11 cellular contexts compared by ENCODE assay signal in the genomic region with DNA sequence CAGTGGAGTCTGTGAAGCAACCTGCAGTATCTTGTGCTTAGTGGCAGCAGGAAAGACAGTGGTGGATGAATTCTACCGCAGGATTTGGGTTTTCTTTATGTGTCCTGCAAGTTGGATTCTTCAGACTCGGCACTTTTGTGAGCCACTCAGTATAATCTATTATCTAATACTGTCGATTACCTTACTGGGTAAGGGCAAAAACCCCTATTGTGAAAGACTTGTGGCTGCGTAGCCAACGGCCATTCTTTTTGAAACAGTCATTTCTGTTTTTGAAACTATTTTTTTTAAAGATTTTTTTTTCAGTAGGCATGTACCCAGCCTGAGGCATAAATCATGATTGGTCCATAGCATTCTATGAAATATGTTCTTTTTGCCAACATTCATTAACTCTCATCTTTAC. TPM values are rescaled to one million over a fixed set of nuclear protein-coding genes. Genes with fewer than 3 reads are reported as not detected.
A peak's percentile ranks its signal among the peaks of the same experiment; 100 is the strongest.
DNase-seq lines count a peak whose midpoint lies in the region; ATAC-seq and TF ChIP-seq lines count a peak whose summit lies in the region.
"Had no signal": no experiment of that assay in that cellular context is flagged by ENCODE, and none has a peak within 500 bp of the region (broad histone marks: within the 10 kb centered on the region; RNA-seq: fewer than 3 reads in every experiment).

No MANE protein-coding gene starts in this region.

- no peak for ATAC-seq in activated CD4-positive, alpha-beta T cell treated with anti-CD3 and anti-CD28 coated beads for 36 hours
- ATAC-seq in stimulated activated memory B cell treated with anti-CD40 and anti-IgM and Interleukin-4, amounts not matched to agents 10 μg/mL and 1 μg/mL and 100 μg/mL, for 72 hours, result no peak

- intact Hi-C loops in activated CD4-positive, alpha-beta T cell treated with anti-CD3 and anti-CD28 coated beads for 36 hours (cut with DNase I, micrococcal nuclease), result loop anchor here in 1 of 2 experiments (5.0 kb wide), 1 partner anchor 324 kb away; the partner anchor contains the start of genes ATP6V0B and DPH2
- intact Hi-C loops in dorsolateral prefrontal cortex (cut with DNase I), result no loop called here

- H3K27ac ChIP-seq in dorsolateral prefrontal cortex, result no peak overlapping the region

- no peaks in the 10 kb centered on the region for H3K9me3 Mint-ChIP-seq in activated CD4-positive, alpha-beta T cell treated with anti-CD3 and anti-CD28 coated beads for 36 hours (ENCODE audit: low read depth)
- no peaks in the 10 kb centered on the region for H3K9me3 Mint-ChIP-seq in stimulated activated memory B cell treated with anti-CD40 and anti-IgM and Interleukin-4, amounts not matched to agents 10 μg/mL and 1 μg/mL and 100 μg/mL, for 72 hours

- H3K36me3 Mint-ChIP-seq in activated CD4-positive, alpha-beta T cell treated with anti-CD3 and anti-CD28 coated beads for 36 hours (ENCODE audit: low read depth), result peaks cover 8% of the 10 kb centered on the region
- H3K36me3 Mint-ChIP-seq in stimulated activated memory B cell treated with anti-CD40 and anti-IgM and Interleukin-4, amounts not matched to agents 10 μg/mL and 1 μg/mL and 100 μg/mL, for 72 hours, result peaks cover 6% of the 10 kb centered on the region

- no peak for TF ChIP-seq CTCF in epithelial cell of esophagus (IDR thresholded peaks at IDR 0.05; ENCODE audit: insufficient read depth, low read depth, low read length, missing control alignments)
- TF ChIP-seq CTCF in dorsolateral prefrontal cortex (IDR thresholded peaks at IDR 0.05 in 54 of 56, conservative IDR thresholded peaks at IDR 0.05 in 2 of 56; ENCODE audit: low read depth in 1 of 56, partially characterized antibody in 56 of 56), result no peak

- CTCF ChIA-PET in activated CD4-positive, alpha-beta T cell treated with anti-CD3 and anti-CD28 coated beads for 36 hours (lab: Charles Lee), result interaction anchor here (0.7 kb wide), 1 partner anchor 119 kb away, joined by 3 read pairs; no protein-coding TSS in a partner anchor

- POLR2A ChIA-PET in activated CD4-positive, alpha-beta T cell treated with anti-CD3 and anti-CD28 coated beads for 36 hours (lab: Charles Lee), result no interaction called here

- H3K27me3 Mint-ChIP-seq in activated CD4-positive, alpha-beta T cell treated with anti-CD3 and anti-CD28 coated beads for 36 hours, result no peaks in the 10 kb centered on the region
- no peaks in the 10 kb centered on the region for H3K27me3 Mint-ChIP-seq in stimulated activated memory B cell treated with anti-CD40 and anti-IgM and Interleukin-4, amounts not matched to agents 10 μg/mL and 1 μg/mL and 100 μg/mL, for 72 hours

- no peak overlapping the region for H3K27ac Mint-ChIP-seq in activated CD4-positive, alpha-beta T cell treated with anti-CD3 and anti-CD28 coated beads for 36 hours
- no peak overlapping the region for H3K27ac Mint-ChIP-seq in stimulated activated memory B cell treated with anti-CD40 and anti-IgM and Interleukin-4, amounts not matched to agents 10 μg/mL and 1 μg/mL and 100 μg/mL, for 72 hours

- H3K4me3 Mint-ChIP-seq in activated CD4-positive, alpha-beta T cell treated with anti-CD3 and anti-CD28 coated beads for 36 hours, result peak overlapping the region; percentile 89
- peak overlapping the region; percentile 90 for H3K4me3 Mint-ChIP-seq in stimulated activated memory B cell treated with anti-CD40 and anti-IgM and Interleukin-4, amounts not matched to agents 10 μg/mL and 1 μg/mL and 100 μg/mL, for 72 hours

- H3K4me3 ChIP-seq in epithelial cell of esophagus (ENCODE audit: low read length), result no peak overlapping the region
- H3K4me3 ChIP-seq in dorsolateral prefrontal cortex, result peak overlapping the region in 2 of 59 donors; percentile 73 to 87

- H3K27me3 ChIP-seq in dorsolateral prefrontal cortex, result no peaks in the 10 kb centered on the region

- DNase-seq in activated CD4-positive, alpha-beta T cell treated with anti-CD3 and anti-CD28 coated beads for 36 hours, result no peak
- DNase-seq in activated CD4-positive, alpha-beta T cell treated with anti-CD3 and anti-CD28 coated beads, Interleukin-2, amount 50 U/mL, for 1 hour, result no peak
- peak; percentile 35 for DNase-seq in RPMI7951 (ENCODE audit: low read depth)
- DNase-seq in epithelial cell of esophagus (ENCODE audit: low read depth), result peak; percentile 65
- no peak for DNase-seq in dorsolateral prefrontal cortex
- no peak for DNase-seq in activated effector memory CD4-positive, alpha-beta T cell treated with anti-CD3 and anti-CD28 coated beads, Interleukin-2, amount 50 U/mL, for 16 hours
- no peak for DNase-seq in NCI-H2171 (lab: John Stamatoyannopoulos, UW)
- DNase-seq: ACHN, erythroblast, NCI-H1105 had no signal

- peaks cover 24% of the 10 kb centered on the region for H3K4me1 Mint-ChIP-seq in activated CD4-positive, alpha-beta T cell treated with anti-CD3 and anti-CD28 coated beads for 36 hours
- peaks cover 33% of the 10 kb centered on the region for H3K4me1 Mint-ChIP-seq in stimulated activated memory B cell treated with anti-CD40 and anti-IgM and Interleukin-4, amounts not matched to agents 10 μg/mL and 1 μg/mL and 100 μg/mL, for 72 hours

RNA-seq across cellular contexts. Expression of gene KDM4A, which starts 1.5 kb away (rescaled TPM):
- total RNA-seq in activated CD4-positive, alpha-beta T cell treated with anti-CD3 and anti-CD28 coated beads for 36 hours, result 10 to 100 TPM; 34.0 to 35.8 TPM
- 22.0 and 29.6 TPM in 2 replicates for total RNA-seq in RPMI7951 (2014; rRNA removed; shearing (Covaris generic))
- 10 to 100 TPM; 30.7 to 59.1 (median 45.8) TPM for total RNA-seq in dorsolateral prefrontal cortex

RNA-seq across cellular contexts. Expression of gene ST3GAL3, which starts 58.9 kb away (rescaled TPM):
- total RNA-seq in activated CD4-positive, alpha-beta T cell treated with anti-CD3 and anti-CD28 coated beads for 36 hours, result 10 to 100 TPM; 15.8 to 20.9 TPM
- 14.7 and 15.6 TPM in 2 replicates for total RNA-seq in RPMI7951 (2014; rRNA removed; shearing (Covaris generic))
- total RNA-seq in dorsolateral prefrontal cortex, result 10 to 100 TPM; 35.1 to 80.7 (median 56.5) TPM

Comparison
In these comparisons a context has a peak if more than half of its experiments do, and no peak if none do; other contexts are left out.
1. DNase-seq: peak in RPMI7951 (single experiment) and epithelial cell of esophagus (single experiment); none in activated CD4-positive, alpha-beta T cell treated with anti-CD3 and anti-CD28 coated beads for 36 hours (single experiment), activated CD4-positive, alpha-beta T cell treated with anti-CD3 and anti-CD28 coated beads, Interleukin-2, amount 50 U/mL, for 1 hour (single experiment), dorsolateral prefrontal cortex (0 of 10), activated effector memory CD4-positive, alpha-beta T cell treated with anti-CD3 and anti-CD28 coated beads, Interleukin-2, amount 50 U/mL, for 16 hours (single experiment) and NCI-H2171 (single experiment).